In genomic region chr6:21022343-21023107, GRCh38 we compare ENCODE assay signal across 8 cellular contexts.
A peak's percentile ranks its signal among the peaks of the same experiment; 100 is the strongest.
DNase-seq lines count a peak whose midpoint lies in the region; ATAC-seq and TF ChIP-seq lines count a peak whose summit lies in the region.

No MANE protein-coding gene starts in this region.

- H3K79me1 ChIP-seq in mesendoderm (ENCODE audit: low read length): no peaks in the 10 kb centered on the region

- no peak overlapping the region for H3K56ac ChIP-seq in mesendoderm (ENCODE audit: low read length)

- H3K9ac ChIP-seq in mesendoderm (ENCODE audit: low read length): no peak overlapping the region

- WGBS in mesendoderm (ENCODE audit: extremely low coverage, insufficient coverage, low lambda C conversion rate): no CpG with 5 or more reads among the region's 7 CpGs

- no peak overlapping the region for H2BK120ac ChIP-seq in mesendoderm (ENCODE audit: low read depth, low read length)

- H2AK5ac ChIP-seq in mesendoderm (ENCODE audit: low read length): no peak overlapping the region

- no peak overlapping the region for H4K5ac ChIP-seq in mesendoderm (ENCODE audit: low read length)

- peaks cover 65% of the 10 kb centered on the region for H3K4me1 Mint-ChIP-seq in Calu3 (ENCODE audit: low read depth, unreplicated experiment)

- BruUV-seq in Calu3 (replicated peaks; lab: Mats Ljungman, UMichigan): TSS peak; percentile 82

- H3K79me2 ChIP-seq in mesendoderm (ENCODE audit: control insufficient read depth, insufficient read depth, low read length): no peaks in the 10 kb centered on the region

- H3K27me3 Mint-ChIP-seq in Calu3 (ENCODE audit: unreplicated experiment): no peaks in the 10 kb centered on the region

- H3K36me3 Mint-ChIP-seq in Calu3 (ENCODE audit: insufficient read depth, unreplicated experiment): peaks cover 23% of the 10 kb centered on the region

- TF ChIP-seq CTCF in Calu3 (IDR thresholded peaks at IDR 0.05; ENCODE audit: unreplicated experiment): no peak

- CTCF ChIA-PET in Calu3 (lab: Charles Lee): interaction anchor here (0.8 to 2.1 kb wide), 10 partner anchors 11 to 572 kb away, joined by 3 to 22 read pairs (median 6); no protein-coding TSS in a partner anchor

- no peaks in the 10 kb centered on the region for H3K36me3 ChIP-seq in mesendoderm (ENCODE audit: control insufficient read depth, insufficient read depth, low read length)

- H3K9me3 Mint-ChIP-seq in Calu3 (ENCODE audit: low read depth, unreplicated experiment): peaks cover 5% of the 10 kb centered on the region

- H3K4me3 Mint-ChIP-seq in Calu3 (ENCODE audit: low read depth, unreplicated experiment): peak overlapping the region; percentile 53

- H3K4me1 ChIP-seq in mesendoderm (ENCODE audit: control insufficient read depth, low read depth, low read length): no peaks in the 10 kb centered on the region

- peak overlapping the region; percentile 97 for H3K27ac Mint-ChIP-seq in Calu3 (ENCODE audit: unreplicated experiment)

- peak; percentile 91 for DNase-seq in Calu3
- DNase-seq in mesendoderm: peak; percentile 93
- DNase-seq in DMS114 treated with DMSO at 0.1 percent for 48 hours (lab: John Stamatoyannopoulos, UW; ENCODE audit: unreplicated experiment): no peak
- no peak for DNase-seq in amniotic stem cell (lab: John Stamatoyannopoulos, UW)
- no peak for DNase-seq in OCI-M1 (lab: John Stamatoyannopoulos, UW)

- H3K23ac ChIP-seq in mesendoderm (ENCODE audit: low read length): no peak overlapping the region

- H3K4ac ChIP-seq in mesendoderm (ENCODE audit: low read depth, low read length): no peak overlapping the region

- H3K18ac ChIP-seq in mesendoderm (ENCODE audit: low read length): no peak overlapping the region

- no peak overlapping the region for H3K27ac ChIP-seq in mesendoderm (ENCODE audit: low read depth, low read length)

- no peak overlapping the region for H4K8ac ChIP-seq in mesendoderm (ENCODE audit: low read depth, low read length)

- H2BK15ac ChIP-seq in mesendoderm (replicated peaks; ENCODE audit: low read depth): no peak overlapping the region

- ATAC-seq in GM21367 (IDR thresholded peaks at IDR 0.05; ENCODE audit: unreplicated experiment) (peak; percentile 94), HG03521 (IDR thresholded peaks at IDR 0.05; ENCODE audit: unreplicated experiment) (peak; percentile 90), SK-N-SH treated with all-trans-retinoic acid at 6 μM for 48 hours (peak; percentile 17; the same call in 1 of the 3 replicates)

- intact Hi-C loops in Calu3 (cut with micrococcal nuclease; ENCODE audit: unreplicated experiment): loop anchor here (1.0 to 5.0 kb wide), 7 partner anchors 86 to 1805 kb away; no protein-coding TSS in a partner anchor

- H3K4me3 ChIP-seq in mesendoderm (ENCODE audit: low read length): no peak overlapping the region

- H3K4me2 ChIP-seq in mesendoderm (ENCODE audit: low read length): no peak overlapping the region

- H2BK5ac ChIP-seq in mesendoderm (ENCODE audit: low read length): no peak overlapping the region

- no peaks in the 10 kb centered on the region for H3K27me3 ChIP-seq in mesendoderm (ENCODE audit: insufficient read depth, low read length, poor library complexity)

TF ChIP-seq in SK-N-SH treated with all-trans-retinoic acid at 6 μM for 48 hours, 23 proteins besides CTCF, POLR2A, EP300 and RAD21:
- 0 out of 2 replicates have a peak, but pooled peaks have one; percentile 17 for TF ChIP-seq CREB5 (CRISPR knock-in tag; IDR thresholded peaks at IDR 0.05; ENCODE audit: low read depth)
- TF ChIP-seq ISL1 (CRISPR knock-in tag; IDR thresholded peaks at IDR 0.05): no peak; the same call in 1 of the 2 replicates

Comparison
In these comparisons a context has a peak if more than half of its experiments do, and no peak if none do; other contexts are left out.
1. DNase-seq: peak in Calu3 (single experiment) and mesendoderm (single experiment); none in DMS114 treated with DMSO at 0.1 percent for 48 hours (single experiment), amniotic stem cell (single experiment) and OCI-M1 (single experiment).
2. ATAC-seq: peak in every context shown above with its lines; median percentile 94 in GM21367; 90 in HG03521; 17 in SK-N-SH treated with all-trans-retinoic acid at 6 μM for 48 hours.